8 cellular contexts compared by ENCODE assay signal in the genomic region with DNA sequence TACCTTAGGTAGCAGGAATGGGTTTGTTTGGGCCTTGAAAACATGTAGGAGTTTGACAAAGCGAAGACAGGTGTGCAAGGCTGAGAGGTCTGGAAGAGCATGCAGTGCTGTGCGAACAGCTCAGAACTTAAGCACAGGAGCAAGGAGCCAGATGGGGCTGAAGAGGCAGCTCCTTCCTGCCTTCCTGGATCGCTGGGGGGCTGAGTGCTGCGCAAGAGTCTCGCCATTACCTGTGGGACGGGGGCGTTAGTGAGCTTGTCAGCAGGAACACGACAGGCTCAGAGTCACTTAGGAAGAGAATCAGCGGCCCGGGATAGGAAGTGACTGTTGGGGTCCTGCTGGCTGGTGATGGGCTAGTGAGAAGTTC. TPM values are rescaled to one million over a fixed set of nuclear protein-coding genes. Genes with fewer than 3 reads are reported as not detected.
DNase-seq lines count a peak whose midpoint lies in the region; ATAC-seq, FAIRE-seq and TF ChIP-seq lines count a peak whose summit lies in the region.

No MANE protein-coding gene starts in this region.

- TF ChIP-seq POLR2A in GM12891 (IDR thresholded peaks at IDR 0.05; ENCODE audit: low read depth, low read length), result no peak

- no peak overlapping the region; the same call in 1 of the 2 replicates for H2AFZ ChIP-seq in Karpas-422 (ENCODE audit: low read length)

- H3K4me1 ChIP-seq in Karpas-422 (ENCODE audit: low read length) (peaks cover 27% of the 10 kb centered on the region), upper lobe of right lung (peaks cover 13% of the 10 kb centered on the region)

- H3K9me2 ChIP-seq in Karpas-422 (replicated peaks; ENCODE audit: insufficient read depth, low read length), result no peaks in the 10 kb centered on the region

- no peaks in the 10 kb centered on the region for H3K9me3 ChIP-seq in Karpas-422 (ENCODE audit: low read length)
- H3K9me3 ChIP-seq in upper lobe of right lung, result no peaks in the 10 kb centered on the region

- peaks cover 6% of the 10 kb centered on the region; the same call in 1 of the 2 replicates for H3K36me3 ChIP-seq in Karpas-422 (ENCODE audit: insufficient read depth, low read length)
- H3K36me3 ChIP-seq in bronchial epithelial cell (ENCODE audit: control insufficient read depth, insufficient read depth, low read length), result no peaks in the 10 kb centered on the region
- no peaks in the 10 kb centered on the region for H3K36me3 ChIP-seq in upper lobe of right lung

- peak overlapping the region; percentile 88 for H3K4me2 ChIP-seq in Karpas-422 (ENCODE audit: low read depth, low read length, poor library complexity, severe bottlenecking)

- peaks cover 45% of the 10 kb centered on the region for H3K79me2 ChIP-seq in Karpas-422 (ENCODE audit: low read length)

- intact Hi-C loops in upper lobe of right lung (cut with DNase I), result no loop called here

- DNase-seq in Karpas-422 (no peak), bronchial epithelial cell (ENCODE audit: low read depth) (no peak), medulla oblongata (ENCODE audit: extremely low spot score) (peak; percentile 7), upper lobe of right lung (no peak), GM12891 (ENCODE audit: insufficient read length, low spot score) (no peak), NK-92 (lab: John Stamatoyannopoulos, UW; ENCODE audit: unreplicated experiment) (no peak), retina (no peak)

- peak overlapping the region; percentile 82 for H3K4me3 ChIP-seq in Karpas-422 (ENCODE audit: low read length)
- peak overlapping the region; percentile 81 for H3K4me3 ChIP-seq in bronchial epithelial cell (ENCODE audit: low read depth, low read length)
- peak overlapping the region; percentile 85 for H3K4me3 ChIP-seq in upper lobe of right lung

- H3K27ac ChIP-seq in Karpas-422 (ENCODE audit: low read length) (peak overlapping the region; percentile 68), upper lobe of right lung (peak overlapping the region; percentile 89)

- peak overlapping the region; percentile 97 for H3K9ac ChIP-seq in Karpas-422 (ENCODE audit: low read length)

- no peak for TF ChIP-seq CTCF in bronchial epithelial cell (IDR thresholded peaks at IDR 0.05; ENCODE audit: insufficient read depth, low read length, severe bottlenecking)
- no peak for TF ChIP-seq CTCF in upper lobe of right lung (IDR thresholded peaks at IDR 0.05)

- FAIRE-seq in bronchial epithelial cell (lab: Jason Lieb, UNC), result no peak
- FAIRE-seq in GM12891 (lab: Jason Lieb, UNC), result no peak

- H3K27me3 ChIP-seq in Karpas-422 (ENCODE audit: low read length) (no peaks in the 10 kb centered on the region), bronchial epithelial cell (ENCODE audit: control insufficient read depth, insufficient read depth, low read length) (no peaks in the 10 kb centered on the region), upper lobe of right lung (no peaks in the 10 kb centered on the region)

- H4K20me1 ChIP-seq in Karpas-422 (ENCODE audit: insufficient read depth, low read depth, low read length), result no peaks in the 10 kb centered on the region

- ATAC-seq in GM19324 (IDR thresholded peaks at IDR 0.05; ENCODE audit: low FRiP score, unreplicated experiment) (peak; percentile 1), upper lobe of right lung (no peak)

TF ChIP-seq in GM12891, 5 proteins besides CTCF, POLR2A, EP300 and RAD21:
- TF ChIP-seq TAF1 (IDR thresholded peaks at IDR 0.05; ENCODE audit: low read depth, low read length) (no peak), SPI1 (IDR thresholded peaks at IDR 0.05; ENCODE audit: low read depth, low read length) (no peak), POU2F2 (IDR thresholded peaks at IDR 0.05; ENCODE audit: low read depth, low read length) (no peak), PAX5 (IDR thresholded peaks at IDR 0.05; ENCODE audit: insufficient read depth, low read length, severe bottlenecking) (no peak), POLR2AphosphoS5 (IDR thresholded peaks at IDR 0.05; ENCODE audit: low read depth, low read length) (no peak)

RNA-seq across cellular contexts. Expression of a gene that starts 0.5 kb away (rescaled TPM):
- total RNA-seq in Karpas-422 (2014; rRNA removed; shearing (Covaris generic); ENCODE audit: low replicate concordance), result 11.7 and 18.0 TPM in 2 replicates
- total RNA-seq in bronchial epithelial cell (3.2 and 6.1 TPM in 2 replicates), upper lobe of right lung (5.6 TPM)
- 6.4 TPM for polyA plus RNA-seq in GM12891 (2012; ENCODE audit: low read depth, missing spikeins)

RNA-seq across cellular contexts. Expression of a gene that starts 9.2 kb away (rescaled TPM):
- 13.6 and 33.8 TPM in 2 replicates for total RNA-seq in Karpas-422 (2014; rRNA removed; shearing (Covaris generic); ENCODE audit: low replicate concordance)
- 7.9 and 14.8 TPM in 2 replicates for total RNA-seq in bronchial epithelial cell
- 5.7 TPM for total RNA-seq in upper lobe of right lung
- polyA plus RNA-seq in GM12891 (2012; ENCODE audit: low read depth, missing spikeins), result 8.9 TPM

RNA-seq across cellular contexts. Expression of a gene that starts 56.2 kb away (rescaled TPM):
- 41.7 and 49.5 TPM in 2 replicates for total RNA-seq in Karpas-422 (2014; rRNA removed; shearing (Covaris generic); ENCODE audit: low replicate concordance)
- 92.6 and 94.3 TPM in 2 replicates for total RNA-seq in bronchial epithelial cell
- total RNA-seq in upper lobe of right lung, result 81.7 TPM
- polyA plus RNA-seq in GM12891 (2012; ENCODE audit: low read depth, missing spikeins), result 35.0 TPM
